25 cellular contexts compared by ENCODE assay signal in the genomic region with DNA sequence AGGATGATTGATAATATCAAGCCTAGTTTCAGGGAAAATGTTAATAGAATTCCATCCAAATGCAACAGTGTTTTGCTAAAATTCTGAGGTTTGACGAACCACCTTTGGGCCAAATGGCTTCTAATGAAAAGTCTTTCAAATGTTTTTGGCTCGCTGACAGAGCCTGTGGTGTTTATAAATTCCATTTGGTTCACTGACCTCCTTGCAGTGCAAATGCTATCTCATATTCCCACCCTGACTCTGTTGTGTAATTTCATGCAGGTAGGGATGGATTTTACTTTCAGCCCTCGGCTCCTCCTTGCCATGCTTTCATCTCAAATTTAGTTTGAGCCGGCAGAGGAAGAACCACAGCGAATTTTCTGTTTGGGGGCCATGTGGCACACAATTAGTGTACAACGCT.
DNase-seq lines count a peak whose midpoint lies in the region; ATAC-seq and TF ChIP-seq lines count a peak whose summit lies in the region.
"Had no signal": no experiment of that assay in that cellular context is flagged by ENCODE, and none has a peak within 500 bp of the region (broad histone marks: within the 10 kb centered on the region; RNA-seq: fewer than 3 reads in every experiment).

No MANE protein-coding gene starts in this region.

- TF ChIP-seq CTCF in natural killer cell (IDR thresholded peaks at IDR 0.05) (no peak), astrocyte of the spinal cord (IDR thresholded peaks at IDR 0.05; ENCODE audit: low read depth, low read length) (no peak), stomach (IDR thresholded peaks at IDR 0.05) (no peak)

- no peaks in the 10 kb centered on the region for H3K27me3 ChIP-seq in stomach
- H3K27me3 ChIP-seq: BLaER1 had no signal

- H3K9me3 ChIP-seq in stomach, result no peaks in the 10 kb centered on the region
- H3K9me3 ChIP-seq: BLaER1, HAP-1 had no signal

- 41 to 72% (median 65%) methylated on average over 6 of the region's 6 CpGs for WGBS in stomach, 5 donors

- H3K27ac Mint-ChIP-seq in natural killer cell treated with Interleukin-12 subunit alpha and Interleukin-12 subunit beta and Interleukin-15 and Interleukin-18, amount 100 ng/mL, for 72 hours, result no peak overlapping the region
- H3K27ac Mint-ChIP-seq in natural killer cell, result no peak overlapping the region
- H3K27ac Mint-ChIP-seq: CD4-positive, CD25-positive, alpha-beta regulatory T cell; HFFc6 had no signal

- H3K4me3 Mint-ChIP-seq in natural killer cell treated with Interleukin-12 subunit alpha and Interleukin-12 subunit beta and Interleukin-15 and Interleukin-18, amount 100 ng/mL, for 72 hours, result no peak overlapping the region
- no peak overlapping the region for H3K4me3 Mint-ChIP-seq in natural killer cell
- H3K4me3 Mint-ChIP-seq in activated T-cell treated with anti-CD3 and anti-CD28 coated beads, Interleukin-2, amount 50 U/mL, for 4 hours, result no peak overlapping the region
- H3K4me3 Mint-ChIP-seq: CD4-positive, CD25-positive, alpha-beta regulatory T cell; HFFc6 had no signal

- H3K36me3 Mint-ChIP-seq in natural killer cell treated with Interleukin-12 subunit alpha and Interleukin-12 subunit beta and Interleukin-15 and Interleukin-18, amount 100 ng/mL, for 72 hours, result peaks cover 20% of the 10 kb centered on the region
- H3K36me3 Mint-ChIP-seq in natural killer cell, result peaks cover 48% of the 10 kb centered on the region
- H3K36me3 Mint-ChIP-seq in activated T-cell treated with anti-CD3 and anti-CD28 coated beads, Interleukin-2, amount 50 U/mL, for 4 hours (ENCODE audit: insufficient read depth), result no peaks in the 10 kb centered on the region
- H3K36me3 Mint-ChIP-seq: CD4-positive, CD25-positive, alpha-beta regulatory T cell had no signal

- DNase-seq in natural killer cell treated with Interleukin-12 subunit alpha and Interleukin-12 subunit beta and Interleukin-15 and Interleukin-18, amount 100 ng/mL, for 72 hours (ENCODE audit: low spot score), result peak; percentile 8
- DNase-seq in natural killer cell (no peak), astrocyte of the spinal cord (ENCODE audit: low read depth, low spot score) (peak; percentile 9), left lobe of liver (ENCODE audit: low spot score) (peak; percentile 51), stomach (peak; percentile 31), NCI-H1436 (lab: John Stamatoyannopoulos, UW) (no peak), left ventricle myocardium superior (no peak)
- no peak for DNase-seq in activated T-cell treated with anti-CD3 and anti-CD28 coated beads, Interleukin-2, amount 50 U/mL, for 4 hours
- DNase-seq: CD4-positive, CD25-positive, alpha-beta regulatory T cell; GOT3; HFFc6; KBM-7; NCI-H1048; NCI-H1417; NCI-H187; NCI-H2081 treated with DMSO at 0.1 percent for 48 hours; NCI-H2171; NCI-H226; NCI-H510A treated with DMSO at 0.1 percent for 48 hours; NCI-H748 treated with DMSO at 0.1 percent for 48 hours; NK-92 treated with Interleukin-12 subunit alpha and Interleukin-12 subunit beta, amount 100 ng/mL, for 24 hours; PC-9; Right ventricle myocardium superior had no signal

- H3K4me1 Mint-ChIP-seq in natural killer cell treated with Interleukin-12 subunit alpha and Interleukin-12 subunit beta and Interleukin-15 and Interleukin-18, amount 100 ng/mL, for 72 hours (ENCODE audit: low read depth in 2 of 2), result peaks cover 0 to 5% of the 10 kb centered on the region in 2 donors
- H3K4me1 Mint-ChIP-seq in natural killer cell, result peaks cover 0 to 7% of the 10 kb centered on the region in 2 donors
- no peaks in the 10 kb centered on the region for H3K4me1 Mint-ChIP-seq in activated T-cell treated with anti-CD3 and anti-CD28 coated beads, Interleukin-2, amount 50 U/mL, for 4 hours (ENCODE audit: low read depth)
- H3K4me1 Mint-ChIP-seq: CD4-positive, CD25-positive, alpha-beta regulatory T cell had no signal

- intact Hi-C loops in natural killer cell (cut with micrococcal nuclease), result no loop called here
- intact Hi-C loops in stomach (cut with DNase I; ENCODE audit: low total_unique reads), result no loop called here
- intact Hi-C loops in left ventricle myocardium superior (cut with micrococcal nuclease), result no loop called here

- H3K9me3 Mint-ChIP-seq in natural killer cell treated with Interleukin-12 subunit alpha and Interleukin-12 subunit beta and Interleukin-15 and Interleukin-18, amount 100 ng/mL, for 72 hours, result no peaks in the 10 kb centered on the region
- no peaks in the 10 kb centered on the region for H3K9me3 Mint-ChIP-seq in natural killer cell
- no peaks in the 10 kb centered on the region for H3K9me3 Mint-ChIP-seq in activated T-cell treated with anti-CD3 and anti-CD28 coated beads, Interleukin-2, amount 50 U/mL, for 4 hours
- H3K9me3 Mint-ChIP-seq: HFFc6 had no signal

- no peak for ATAC-seq in natural killer cell treated with Interleukin-12 subunit alpha and Interleukin-12 subunit beta and Interleukin-15 and Interleukin-18, amount 100 ng/mL, for 72 hours
- ATAC-seq in natural killer cell (no peak), left lobe of liver (peak; percentile 88), left ventricle myocardium superior (no peak)
- ATAC-seq in activated T-cell treated with anti-CD3 and anti-CD28 coated beads, Interleukin-2, amount 50 U/mL, for 4 hours, result no peak

- peak overlapping the region in 1 of 5 donors; percentile 26 for H3K27ac ChIP-seq in stomach
- H3K27ac ChIP-seq: BLaER1, PC-9 had no signal

- no peak for TF ChIP-seq EP300 in stomach (IDR thresholded peaks at IDR 0.05)

- H3K36me3 ChIP-seq in stomach, result peaks cover 0 to 8% (median 3%) of the 10 kb centered on the region in 4 donors
- H3K36me3 ChIP-seq: HAP-1 had no signal

- H3K4me3 ChIP-seq in astrocyte of the spinal cord (ENCODE audit: low read depth, low read length) (no peak overlapping the region), stomach (no peak overlapping the region)
- H3K4me3 ChIP-seq: BLaER1, HAP-1, PC-9 had no signal

- in situ Hi-C loops in astrocyte of the spinal cord (cut with HindIII; ENCODE audit: low sequenced_read_pairs), result no loop called here

- peaks cover 0 to 9% (median 0%) of the 10 kb centered on the region in 4 donors for H3K4me1 ChIP-seq in stomach
- H3K4me1 ChIP-seq: BLaER1, HAP-1 had no signal

- TF ChIP-seq POLR2A in stomach (IDR thresholded peaks at IDR 0.05), result no peak

- no peaks in the 10 kb centered on the region for H3K27me3 Mint-ChIP-seq in natural killer cell treated with Interleukin-12 subunit alpha and Interleukin-12 subunit beta and Interleukin-15 and Interleukin-18, amount 100 ng/mL, for 72 hours
- no peaks in the 10 kb centered on the region for H3K27me3 Mint-ChIP-seq in natural killer cell (ENCODE audit: low read depth in 2 of 2)
- H3K27me3 Mint-ChIP-seq in activated T-cell treated with anti-CD3 and anti-CD28 coated beads, Interleukin-2, amount 50 U/mL, for 4 hours (ENCODE audit: low read depth), result peaks cover 3% of the 10 kb centered on the region
- H3K27me3 Mint-ChIP-seq: CD4-positive, CD25-positive, alpha-beta regulatory T cell had no signal

Comparison
In these comparisons a context has a peak if more than half of its experiments do, and no peak if none do; other contexts are left out.
1. DNase-seq: peak in natural killer cell treated with Interleukin-12 subunit alpha and Interleukin-12 subunit beta and Interleukin-15 and Interleukin-18, amount 100 ng/mL, for 72 hours (single experiment), astrocyte of the spinal cord (single experiment), left lobe of liver (single experiment) and stomach (single experiment); none in natural killer cell (single experiment), NCI-H1436 (single experiment), activated T-cell treated with anti-CD3 and anti-CD28 coated beads, Interleukin-2, amount 50 U/mL, for 4 hours (single experiment) and left ventricle myocardium superior (single experiment).